In genomic region chr12:53600490-53601295, GRCh38 we compare ENCODE assay signal across 15 cellular contexts. TPM values are rescaled to one million over a fixed set of nuclear protein-coding genes. Genes with fewer than 3 reads are reported as not detected.
DNase-seq lines count a peak whose midpoint lies in the region; ATAC-seq and TF ChIP-seq lines count a peak whose summit lies in the region.
"Had no signal": no experiment of that assay in that cellular context is flagged by ENCODE, and none has a peak within 500 bp of the region (broad histone marks: within the 10 kb centered on the region; RNA-seq: fewer than 3 reads in every experiment).

No MANE protein-coding gene starts in this region.

- peaks cover 20% of the 10 kb centered on the region for H3K79me2 ChIP-seq in DOHH2 (ENCODE audit: control insufficient read depth, low read length)
- peaks cover 32% of the 10 kb centered on the region; the same call in 1 of the 2 replicates for H3K79me2 ChIP-seq in OCI-LY7 (ENCODE audit: insufficient read depth, low read depth, low read length)

- no peaks in the 10 kb centered on the region for H4K20me1 ChIP-seq in DOHH2 (ENCODE audit: control insufficient read depth, insufficient read depth, low read depth, low read length)
- H4K20me1 ChIP-seq in OCI-LY7 (ENCODE audit: insufficient read depth, low read length) = no peaks in the 10 kb centered on the region

- H3F3A ChIP-seq in DOHH2 (ENCODE audit: control insufficient read depth, insufficient read depth) = peaks cover 28% of the 10 kb centered on the region

- H3K9me3 ChIP-seq in DOHH2 (ENCODE audit: control insufficient read depth, insufficient read depth, low read length) = no peaks in the 10 kb centered on the region
- no peaks in the 10 kb centered on the region for H3K9me3 ChIP-seq in OCI-LY7 (ENCODE audit: low read length)
- no peaks in the 10 kb centered on the region for H3K9me3 ChIP-seq in gastroesophageal sphincter
- H3K9me3 ChIP-seq in prostate gland = no peaks in the 10 kb centered on the region
- no peaks in the 10 kb centered on the region for H3K9me3 ChIP-seq in thyroid gland

- no peaks in the 10 kb centered on the region for H3K9me3 Mint-ChIP-seq in effector memory CD8-positive, alpha-beta T cell
- H3K9me3 Mint-ChIP-seq: activated T-helper 1 cell treated with anti-CD3 and anti-CD28 coated beads, Interleukin-12 subunit alpha, Interleukin-12 subunit beta, Interleukin-2, Interleukin-4 antibody, amounts not matched to agents 30 ng/mL and 10 ng/mL and 1 ng/mL, durations not matched to agents 14 hours and 24 hours and 36 hours; central memory CD8-positive, alpha-beta T cell; stimulated activated naive CD8-positive, alpha-beta T cell treated with anti-CD3 and anti-CD28 coated beads, Interleukin-15, Interleukin-2, amounts not matched to agents 100 ng/mL and 50 ng/mL, for 24 hours had no signal

- WGBS in gastroesophageal sphincter (ENCODE audit: low coverage in 1 of 2), 2 donors = 79 to 88% methylated on average over 6 to 10 of the region's 13 CpGs
- 43% methylated on average over 13 of the region's 13 CpGs for WGBS in prostate gland
- WGBS in thyroid gland, 2 donors = 95 to 97% methylated on average over 13 of the region's 13 CpGs

- H3K4me2 ChIP-seq in DOHH2 (ENCODE audit: low read length) = peak overlapping the region; percentile 94
- peak overlapping the region; percentile 72 for H3K4me2 ChIP-seq in OCI-LY7 (ENCODE audit: low read length)
- H3K4me2 ChIP-seq: KMS-11, PC-9 had no signal

- H3K27me3 Mint-ChIP-seq in effector memory CD8-positive, alpha-beta T cell = no peaks in the 10 kb centered on the region
- H3K27me3 Mint-ChIP-seq: central memory CD8-positive, alpha-beta T cell; stimulated activated naive CD8-positive, alpha-beta T cell treated with anti-CD3 and anti-CD28 coated beads, Interleukin-15, Interleukin-2, amounts not matched to agents 100 ng/mL and 50 ng/mL, for 24 hours had no signal

- H3K27me3 ChIP-seq in DOHH2 (ENCODE audit: control insufficient read depth, low read length) = no peaks in the 10 kb centered on the region
- no peaks in the 10 kb centered on the region for H3K27me3 ChIP-seq in gastroesophageal sphincter
- no peaks in the 10 kb centered on the region for H3K27me3 ChIP-seq in prostate gland (replicated peaks; ENCODE audit: insufficient read depth)
- no peaks in the 10 kb centered on the region for H3K27me3 ChIP-seq in thyroid gland

- no peak overlapping the region; the same call in 1 of the 2 replicates for H2AFZ ChIP-seq in OCI-LY7 (ENCODE audit: low read length)
- H2AFZ ChIP-seq: PC-9 had no signal

- intact Hi-C loops in OCI-LY7 (cut with micrococcal nuclease; ENCODE audit: unreplicated experiment) = no loop called here
- intact Hi-C loops in prostate gland (cut with DNase I) = no loop called here
- intact Hi-C loops in thyroid gland (cut with DNase I) = no loop called here

- H3K36me3 Mint-ChIP-seq in effector memory CD8-positive, alpha-beta T cell (ENCODE audit: insufficient read depth) = peaks cover 18% of the 10 kb centered on the region

- POLR2A ChIA-PET in OCI-LY7 (lab: Charles Lee) = no interaction called here

- H3K9me2 ChIP-seq in DOHH2 (replicated peaks; ENCODE audit: control insufficient read depth, low read length) (no peaks in the 10 kb centered on the region), OCI-LY7 (ENCODE audit: insufficient read depth, low read length) (no peaks in the 10 kb centered on the region)

- H3K4me1 ChIP-seq in DOHH2 (ENCODE audit: control insufficient read depth, low read length) (peaks cover 73% of the 10 kb centered on the region), OCI-LY7 (ENCODE audit: insufficient read depth, low read length, poor library complexity, severe bottlenecking) (peaks cover 37% of the 10 kb centered on the region), gastroesophageal sphincter (peaks cover 11 to 77% (median 44%) of the 10 kb centered on the region in 3 donors), prostate gland (replicated peaks) (peaks cover 9% of the 10 kb centered on the region), thyroid gland (peaks cover 19 to 20% of the 10 kb centered on the region in 2 donors)

- TF ChIP-seq EP300 in gastroesophageal sphincter (IDR thresholded peaks at IDR 0.05) = no peak

- no peak overlapping the region for H3K27ac Mint-ChIP-seq in effector memory CD8-positive, alpha-beta T cell
- H3K27ac Mint-ChIP-seq: activated T-helper 1 cell treated with anti-CD3 and anti-CD28 coated beads, Interleukin-12 subunit alpha, Interleukin-12 subunit beta, Interleukin-2, Interleukin-4 antibody, amounts not matched to agents 30 ng/mL and 10 ng/mL and 1 ng/mL, durations not matched to agents 14 hours and 24 hours and 36 hours; stimulated activated naive CD8-positive, alpha-beta T cell treated with anti-CD3 and anti-CD28 coated beads, Interleukin-15, Interleukin-2, amounts not matched to agents 100 ng/mL and 50 ng/mL, for 24 hours had no signal

- H3K36me3 ChIP-seq in DOHH2 (ENCODE audit: control insufficient read depth, low read length) (peaks cover 4% of the 10 kb centered on the region), OCI-LY7 (ENCODE audit: insufficient read depth, low read length) (peaks cover 8% of the 10 kb centered on the region; the same call in 1 of the 2 replicates), gastroesophageal sphincter (peaks cover 0 to 3% of the 10 kb centered on the region in 2 donors), prostate gland (no peaks in the 10 kb centered on the region), thyroid gland (no peaks in the 10 kb centered on the region)

- DNase-seq in OCI-LY7 (ENCODE audit: low spot score) = peak; percentile 30
- DNase-seq in prostate gland (ENCODE audit: low spot score) = no peak
- no peak for DNase-seq in iPS-NIHi7 (ENCODE audit: extremely low spot score)
- no peak for DNase-seq in effector memory CD8-positive, alpha-beta T cell
- no peak for DNase-seq in thyroid gland
- DNase-seq in stimulated activated CD4-positive, alpha-beta T cell treated with anti-CD3 and anti-CD28 coated beads, Interleukin-4, amount 100 ng/mL, for 1 hour = no peak
- DNase-seq: activated CD4-positive, alpha-beta T cell treated with anti-CD3 and anti-CD28 coated beads, Interleukin-2, amount 50 U/mL, for 48 hours; NCI-H1436; PC-9 had no signal

- peak overlapping the region; percentile 35 for H3K27ac ChIP-seq in DOHH2 (ENCODE audit: low read depth, low read length)
- H3K27ac ChIP-seq in OCI-LY7 (ENCODE audit: low read depth, low read length, poor library complexity, severe bottlenecking) = peak overlapping the region; percentile 43
- peak overlapping the region in 3 of 4 donors; percentile 41 to 61 (median 58) for H3K27ac ChIP-seq in gastroesophageal sphincter
- peak overlapping the region; percentile 13 to 33 for H3K27ac ChIP-seq in prostate gland
- H3K27ac ChIP-seq in thyroid gland = no peak overlapping the region
- H3K27ac ChIP-seq: KMS-11, PC-9 had no signal

- TF ChIP-seq CTCF in DOHH2 (IDR thresholded peaks at IDR 0.05; ENCODE audit: low read depth, low read length, poor library complexity, severe bottlenecking) (no peak), OCI-LY7 (conservative IDR thresholded peaks at IDR 0.05; ENCODE audit: low read length) (no peak), gastroesophageal sphincter (IDR thresholded peaks at IDR 0.05) (no peak), prostate gland (IDR thresholded peaks at IDR 0.05) (no peak), thyroid gland (IDR thresholded peaks at IDR 0.05) (no peak)

- ATAC-seq in gastroesophageal sphincter = no peak
- ATAC-seq in effector memory CD8-positive, alpha-beta T cell (replicated peaks) = no peak

- H3K4me3 ChIP-seq in DOHH2 (ENCODE audit: low read length) (peak overlapping the region; percentile 70), OCI-LY7 (ENCODE audit: low read depth, low read length, poor library complexity, severe bottlenecking) (peak overlapping the region; percentile 46), gastroesophageal sphincter (no peak overlapping the region), prostate gland (peak overlapping the region; percentile 8 to 14), thyroid gland (replicated peaks in 1 of 3) (no peak overlapping the region)
- H3K4me3 ChIP-seq: PC-9 had no signal

- BruUV-seq in OCI-LY7 (replicated peaks; lab: Mats Ljungman, UMichigan) = no TSS peak

- H3K4me1 Mint-ChIP-seq in effector memory CD8-positive, alpha-beta T cell (ENCODE audit: low read depth in 2 of 2) = peaks cover 7 to 26% of the 10 kb centered on the region in 2 donors

- no peak overlapping the region for H3K4me3 Mint-ChIP-seq in effector memory CD8-positive, alpha-beta T cell
- H3K4me3 Mint-ChIP-seq: activated T-helper 1 cell treated with anti-CD3 and anti-CD28 coated beads, Interleukin-12 subunit alpha, Interleukin-12 subunit beta, Interleukin-2, Interleukin-4 antibody, amounts not matched to agents 30 ng/mL and 10 ng/mL and 1 ng/mL, durations not matched to agents 14 hours and 24 hours and 36 hours; central memory CD8-positive, alpha-beta T cell; stimulated activated naive CD8-positive, alpha-beta T cell treated with anti-CD3 and anti-CD28 coated beads, Interleukin-15, Interleukin-2, amounts not matched to agents 100 ng/mL and 50 ng/mL, for 24 hours had no signal

- CTCF ChIA-PET in OCI-LY7 (lab: Charles Lee; ENCODE audit: unreplicated experiment) = no interaction called here

- TF ChIP-seq POLR2A in gastroesophageal sphincter (IDR thresholded peaks at IDR 0.05) (no peak), prostate gland (IDR thresholded peaks at IDR 0.05) (no peak), thyroid gland (IDR thresholded peaks at IDR 0.05) (no peak)

RNA-seq across cellular contexts. Expression of gene ATF7, which starts 25.5 kb away (rescaled TPM):
- 5.9 and 6.8 TPM in 2 replicates for total RNA-seq in OCI-LY7 (2014; rRNA removed; shearing (Covaris generic))
- total RNA-seq in OCI-LY7 (2022) (23.2 and 26.5 TPM in 2 replicates), gastroesophageal sphincter (10 to 100 TPM; 26.7 to 54.9 (median 33.3) TPM), prostate gland (10 to 100 TPM; 37.9 to 46.7 TPM), thyroid gland (10 to 100 TPM; 21.3 to 40.1 (median 37.6) TPM)

Comparison
In these comparisons a context has a peak if more than half of its experiments do, and no peak if none do; other contexts are left out.
1. H3K27ac ChIP-seq: peak in DOHH2 (single experiment), OCI-LY7 (single experiment), gastroesophageal sphincter (3 of 4) and prostate gland (2 of 2); none in thyroid gland (0 of 3).
2. H3K4me3 ChIP-seq: peak in DOHH2 (single experiment), OCI-LY7 (single experiment) and prostate gland (2 of 2); none in gastroesophageal sphincter (0 of 2) and thyroid gland (0 of 3).